18 cellular contexts compared by ENCODE assay signal in the genomic region with DNA sequence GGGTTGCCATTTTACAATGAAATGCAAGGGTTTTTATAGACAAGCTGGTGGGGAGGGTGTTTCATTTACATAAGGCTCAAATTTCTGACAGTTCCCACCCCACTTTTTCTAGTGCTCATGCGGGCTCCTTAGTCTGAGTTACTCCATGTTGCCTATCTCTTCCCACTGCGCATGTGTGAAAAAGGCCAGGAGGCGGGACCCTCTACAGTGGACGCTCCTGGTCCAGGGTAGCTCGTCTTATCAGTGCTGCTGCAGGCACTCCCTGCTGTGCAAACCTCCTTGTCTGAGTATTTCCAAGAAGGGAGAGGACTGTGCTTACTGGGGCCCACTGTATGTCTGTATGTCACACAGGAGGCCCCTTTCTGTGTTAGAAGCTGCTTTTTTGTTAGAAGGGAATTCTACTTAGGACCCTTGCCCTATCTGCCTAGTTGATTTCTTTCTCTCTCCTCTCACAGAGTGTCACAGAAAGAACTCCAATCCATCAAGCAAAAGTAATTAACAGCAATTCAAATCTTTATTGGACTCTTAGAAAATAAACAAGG. TPM values are rescaled to one million over a fixed set of nuclear protein-coding genes. Genes with fewer than 3 reads are reported as not detected.
DNase-seq lines count a peak whose midpoint lies in the region; ATAC-seq, FAIRE-seq and TF ChIP-seq lines count a peak whose summit lies in the region.
"Had no signal": no experiment of that assay in that cellular context is flagged by ENCODE, and none has a peak within 500 bp of the region (broad histone marks: within the 10 kb centered on the region; RNA-seq: fewer than 3 reads in every experiment).

No MANE protein-coding gene starts in this region.

- no peaks in the 10 kb centered on the region for H3K36me3 ChIP-seq in HepG2 (replicated peaks in 1 of 2; ENCODE audit: control insufficient read depth in 1 of 2, insufficient read depth in 2 of 2, low read length in 2 of 2)
- no peaks in the 10 kb centered on the region for H3K36me3 ChIP-seq in right lobe of liver
- no peaks in the 10 kb centered on the region for H3K36me3 ChIP-seq in mammary epithelial cell (ENCODE audit: insufficient read depth, low read length)
- no peaks in the 10 kb centered on the region for H3K36me3 ChIP-seq in gastroesophageal sphincter
- H3K36me3 ChIP-seq: heart right ventricle, thyroid gland had no signal

- TF ChIP-seq EP300 in HepG2 (IDR thresholded peaks at IDR 0.05; ENCODE audit: low read depth in 2 of 2, low read length in 2 of 2) (no peak), HepG2 (CRISPR knock-in tag; IDR thresholded peaks at IDR 0.05; ENCODE audit: borderline replicate concordance) (no peak), gastroesophageal sphincter (IDR thresholded peaks at IDR 0.05) (no peak)

- H3K27me3 Mint-ChIP-seq in endothelial cell (ENCODE audit: unreplicated experiment) (no peaks in the 10 kb centered on the region), neural crest cell (ENCODE audit: low read depth) (no peaks in the 10 kb centered on the region)

- 4% methylated on average over 4 of the region's 5 CpGs for WGBS in HepG2 (ENCODE audit: low lambda C conversion rate)
- WGBS in right lobe of liver (ENCODE audit: insufficient coverage, low coverage, low lambda C conversion rate, missing lambda C conversion rate), result 17% methylated on average over 3 of the region's 5 CpGs
- WGBS in mammary epithelial cell (ENCODE audit: low coverage, missing lambda C conversion rate), result 71% methylated on average over 5 of the region's 5 CpGs
- WGBS in gastroesophageal sphincter (ENCODE audit: low coverage in 1 of 2), 2 donors, result 58% methylated on average over 4 of the region's 5 CpGs; no CpG with 5 or more reads in 1 of the 2 donors

- TF ChIP-seq POLR2A in HepG2 (IDR thresholded peaks at IDR 0.05; ENCODE audit: insufficient read depth in 1 of 2, low read depth in 2 of 2, low read length in 2 of 2), result no peak
- no peak for TF ChIP-seq POLR2A in right lobe of liver (IDR thresholded peaks at IDR 0.05)
- no peak for TF ChIP-seq POLR2A in gastroesophageal sphincter (IDR thresholded peaks at IDR 0.05)

- H3K36me3 Mint-ChIP-seq in endothelial cell (ENCODE audit: low read depth, unreplicated experiment) (no peaks in the 10 kb centered on the region), neural crest cell (ENCODE audit: low read depth) (no peaks in the 10 kb centered on the region)

- peak; percentile 1 for DNase-seq in HepG2 (ENCODE audit: low spot score)
- DNase-seq in right lobe of liver, result no peak
- DNase-seq in endothelial cell (ENCODE audit: low spot score), result peak; percentile 6
- peak; percentile 14 for DNase-seq in neural crest cell (ENCODE audit: low read depth, low spot score)
- DNase-seq in putamen (ENCODE audit: low spot score), result no peak
- no peak for DNase-seq in mammary epithelial cell
- DNase-seq: activated B cell treated with CpG ODN at 0.5 μM for 24 hours; activated CD8-positive, alpha-beta memory T cell treated with anti-CD3 and anti-CD28 coated beads for 24 hours; dorsolateral prefrontal cortex; heart right ventricle; thyroid gland had no signal

- no peak for ATAC-seq in HepG2
- no peak for ATAC-seq in right lobe of liver
- ATAC-seq in GM21526 (IDR thresholded peaks at IDR 0.05; ENCODE audit: low FRiP score, unreplicated experiment), result no peak
- ATAC-seq in gastroesophageal sphincter, result no peak
- ATAC-seq: A549; activated T-helper 17 cell treated with anti-CD3 and anti-CD28 coated beads, Interleukin-2, amount 50 U/mL, for 72 hours; heart right ventricle had no signal

- H3K9ac ChIP-seq in HepG2 (ENCODE audit: insufficient read depth, low read depth, low read length), result no peak overlapping the region
- H3K9ac ChIP-seq in mammary epithelial cell (ENCODE audit: insufficient read depth, low read length), result no peak overlapping the region
- H3K9ac ChIP-seq: KMS-11 had no signal

- CTCF ChIA-PET in HepG2 (lab: Yijun Ruan, JAX; ENCODE audit: low intra/inter-chr PET ratio, low total read pairs) (no interaction called here), mammary epithelial cell (lab: Charles Lee; ENCODE audit: low non-redundant PET) (no interaction called here)

- intact Hi-C loops in HepG2 (cut with micrococcal nuclease; ENCODE audit: unreplicated experiment), result no loop called here
- intact Hi-C loops in right lobe of liver (cut with DNase I), result no loop called here
- intact Hi-C loops in mammary epithelial cell (cut with micrococcal nuclease), result no loop called here

- in situ Hi-C loops in HepG2 (cut with HindIII; ENCODE audit: extremely low pct_ligation_motif_present, low pct_unique_long_range_greater_than_20kb), result no loop called here
- in situ Hi-C loops in mammary epithelial cell (cut with MboI; ENCODE audit: low sequenced_read_pairs in 2 of 2), result no loop called here

- no peaks in the 10 kb centered on the region for H3K79me2 ChIP-seq in HepG2 (ENCODE audit: insufficient read depth, low read length)
- H3K79me2 ChIP-seq in mammary epithelial cell (ENCODE audit: insufficient read depth, low read length), result no peaks in the 10 kb centered on the region

- H3K27ac ChIP-seq in HepG2 (ENCODE audit: extremely low read length, insufficient read depth, low read length) (no peak overlapping the region), right lobe of liver (no peak overlapping the region), mammary epithelial cell (ENCODE audit: insufficient read depth, low read depth, low read length) (no peak overlapping the region), gastroesophageal sphincter (no peak overlapping the region)
- H3K27ac ChIP-seq: A549, C4-2B, dorsolateral prefrontal cortex, heart right ventricle, KMS-11, thyroid gland had no signal

- H3K4me3 ChIP-seq in HepG2 (replicated peaks in 1 of 3; ENCODE audit: insufficient read depth in 1 of 3, low read depth in 2 of 3, low read length in 3 of 3) (no peak overlapping the region), right lobe of liver (no peak overlapping the region), mammary epithelial cell (replicated peaks in 1 of 3; ENCODE audit: insufficient read depth in 1 of 3, low read depth in 2 of 3, low read length in 3 of 3) (no peak overlapping the region), gastroesophageal sphincter (no peak overlapping the region)
- H3K4me3 ChIP-seq: A549, dorsolateral prefrontal cortex, heart right ventricle, thyroid gland had no signal

- no peak overlapping the region for H3K27ac Mint-ChIP-seq in endothelial cell (ENCODE audit: unreplicated experiment)
- H3K27ac Mint-ChIP-seq in neural crest cell (ENCODE audit: unreplicated experiment), result no peak overlapping the region
- H3K27ac Mint-ChIP-seq: activated B cell treated with CpG ODN at 0.5 μM for 24 hours; activated T-helper 17 cell treated with anti-CD3 and anti-CD28 coated beads, Interleukin-2, amount 50 U/mL, for 72 hours had no signal

- TF ChIP-seq CTCF in HepG2 (CRISPR knock-in tag; IDR thresholded peaks at IDR 0.05) (no peak), right lobe of liver (IDR thresholded peaks at IDR 0.05) (no peak), endothelial cell (IDR thresholded peaks at IDR 0.05; ENCODE audit: unreplicated experiment) (no peak), neural crest cell (conservative IDR thresholded peaks at IDR 0.05) (no peak), mammary epithelial cell (conservative IDR thresholded peaks at IDR 0.05 in 1 of 2, IDR thresholded peaks at IDR 0.05 in 1 of 2; ENCODE audit: extremely low read depth in 1 of 2, insufficient read depth in 1 of 2, low read depth in 1 of 2, low read length in 2 of 2) (no peak), gastroesophageal sphincter (IDR thresholded peaks at IDR 0.05) (no peak)

- no peaks in the 10 kb centered on the region for H3K27me3 ChIP-seq in HepG2 (ENCODE audit: control insufficient read depth in 1 of 2, insufficient read depth in 2 of 2, low read length in 2 of 2)
- H3K27me3 ChIP-seq in right lobe of liver, result no peaks in the 10 kb centered on the region
- H3K27me3 ChIP-seq in mammary epithelial cell (ENCODE audit: insufficient read depth, low read length), result peaks cover 1% of the 10 kb centered on the region
- no peaks in the 10 kb centered on the region for H3K27me3 ChIP-seq in gastroesophageal sphincter
- H3K27me3 ChIP-seq: thyroid gland had no signal

- H3K4me1 Mint-ChIP-seq in endothelial cell (ENCODE audit: unreplicated experiment), result peaks cover 14% of the 10 kb centered on the region
- H3K4me1 Mint-ChIP-seq in neural crest cell, result peaks cover 22% of the 10 kb centered on the region
- H3K4me1 Mint-ChIP-seq: activated B cell treated with CpG ODN at 0.5 μM for 24 hours; activated T-helper 17 cell treated with anti-CD3 and anti-CD28 coated beads, Interleukin-2, amount 50 U/mL, for 72 hours had no signal

- no peak for FAIRE-seq in HepG2 (lab: Jason Lieb, UNC)
- FAIRE-seq: A549, H1 had no signal

- BruUV-seq in HepG2 (replicated peaks; lab: Mats Ljungman, UMichigan) (no TSS peak), mammary epithelial cell (replicated peaks; lab: Mats Ljungman, UMichigan) (no TSS peak)

- H4K20me1 ChIP-seq in HepG2 (ENCODE audit: insufficient read depth, low read length) (no peaks in the 10 kb centered on the region), mammary epithelial cell (ENCODE audit: insufficient read depth, low read length) (no peaks in the 10 kb centered on the region)

- H3K4me1 ChIP-seq in HepG2 (ENCODE audit: insufficient read depth, low read length) (no peaks in the 10 kb centered on the region), right lobe of liver (no peaks in the 10 kb centered on the region), mammary epithelial cell (ENCODE audit: insufficient read depth, low read length) (no peaks in the 10 kb centered on the region), gastroesophageal sphincter (no peaks in the 10 kb centered on the region)
- H3K4me1 ChIP-seq: A549, heart right ventricle, thyroid gland had no signal

- H3K4me3 Mint-ChIP-seq in endothelial cell (ENCODE audit: unreplicated experiment) (no peak overlapping the region), neural crest cell (peak overlapping the region; percentile 12)
- H3K4me3 Mint-ChIP-seq: activated B cell treated with CpG ODN at 0.5 μM for 24 hours; activated T-helper 17 cell treated with anti-CD3 and anti-CD28 coated beads, Interleukin-2, amount 50 U/mL, for 72 hours had no signal

- H3K9me3 Mint-ChIP-seq in endothelial cell (ENCODE audit: unreplicated experiment), result no peaks in the 10 kb centered on the region
- no peaks in the 10 kb centered on the region for H3K9me3 Mint-ChIP-seq in neural crest cell
- H3K9me3 Mint-ChIP-seq: activated B cell treated with CpG ODN at 0.5 μM for 24 hours; activated T-helper 17 cell treated with anti-CD3 and anti-CD28 coated beads, Interleukin-2, amount 50 U/mL, for 72 hours had no signal

- TF ChIP-seq RAD21 in HepG2 (CRISPR knock-in tag; IDR thresholded peaks at IDR 0.05), result no peak

- POLR2A ChIA-PET in HepG2 (lab: Yijun Ruan, JAX), result no interaction called here

- H3K9me3 ChIP-seq in HepG2 (ENCODE audit: low read length) (no peaks in the 10 kb centered on the region), right lobe of liver (no peaks in the 10 kb centered on the region), mammary epithelial cell (replicated peaks; ENCODE audit: insufficient read depth, low read length) (no peaks in the 10 kb centered on the region), gastroesophageal sphincter (no peaks in the 10 kb centered on the region)
- H3K9me3 ChIP-seq: A549, heart right ventricle, thyroid gland had no signal

- dilution Hi-C loops in mammary epithelial cell (cut with HindIII; ENCODE audit: low sequenced_read_pairs), result no loop called here

- H2AFZ ChIP-seq in HepG2 (ENCODE audit: low read length) (no peak overlapping the region), mammary epithelial cell (ENCODE audit: low read depth, low read length) (no peak overlapping the region)

- H3K4me2 ChIP-seq in HepG2 (ENCODE audit: low read depth, low read length) (no peak overlapping the region), mammary epithelial cell (ENCODE audit: insufficient read depth, low read depth, low read length) (no peak overlapping the region)
- H3K4me2 ChIP-seq: A549, KMS-11 had no signal

RNA-seq across cellular contexts. Expression of a gene that starts 34.1 kb away (rescaled TPM):
- not detected in 2 replicates for total RNA-seq in HepG2 (2016; rRNA removed; fragmentation: Illumina TruSeq; extraction: Trizol)
- total RNA-seq in HepG2 (2016; cell fraction: cytosol; rRNA removed; fragmentation: Illumina TruSeq; extraction: Trizol; ENCODE audit: low read depth), result not detected in 2 replicates
- not detected in 2 replicates for total RNA-seq in HepG2 (2016; cell fraction: insoluble cytoplasmic fraction; rRNA removed; fragmentation: Illumina TruSeq; extraction: Trizol)
- total RNA-seq in HepG2 (2016; cell fraction: membrane; rRNA removed; fragmentation: Illumina TruSeq; extraction: Trizol), result not detected in 2 replicates
- total RNA-seq in HepG2 (2016; cell fraction: nucleus; rRNA removed; fragmentation: Illumina TruSeq; extraction: Trizol), result not detected in 2 replicates
- not detected in 2 replicates for polyA plus RNA-seq in HepG2 (2011; rRNA removed)
- not detected in 2 replicates for polyA plus RNA-seq in HepG2 (2011; cell fraction: cytosol; rRNA removed)
- polyA plus RNA-seq in HepG2 (2011; cell fraction: nucleus; rRNA removed), result not detected in 2 replicates
- not detected in 2 replicates for polyA plus RNA-seq in HepG2 (2012)
- not detected in 2 replicates for polyA plus RNA-seq in HepG2 (2016; cell fraction: cytosol; fragmentation: Illumina TruSeq; extraction: Trizol; ENCODE audit: low read depth)
- not detected in 2 replicates for polyA plus RNA-seq in HepG2 (2016; cell fraction: insoluble cytoplasmic fraction; fragmentation: Illumina TruSeq; extraction: Trizol; ENCODE audit: low read depth)
- polyA plus RNA-seq in HepG2 (2016; cell fraction: membrane; fragmentation: Illumina TruSeq; extraction: Trizol; ENCODE audit: low read depth), result not detected in 2 replicates
- not detected in 2 replicates for polyA plus RNA-seq in HepG2 (2016; cell fraction: nucleus; fragmentation: Illumina TruSeq; extraction: Trizol; ENCODE audit: insufficient read depth, low read depth)
- polyA minus RNA-seq in HepG2 (2011; rRNA and poly(A)+ RNA removed; ENCODE audit: low replicate concordance), result not detected in 2 replicates
- polyA minus RNA-seq in HepG2 (2011; cell fraction: cytosol; rRNA and poly(A)+ RNA removed), result not detected in 2 replicates
- not detected in 2 replicates for polyA minus RNA-seq in HepG2 (2011; cell fraction: nucleus; rRNA and poly(A)+ RNA removed)
- total RNA-seq in right lobe of liver, result 1 to 10 TPM; 1.4 to 3.2 (median 2.6) TPM
- total RNA-seq in endothelial cell (ENCODE audit: unreplicated experiment), result 46.8 TPM
- total RNA-seq in neural crest cell, result 19.4 and 22.0 TPM in 2 replicates
- 1 to 10 TPM in 1 of 2 donors, not detected in 1; 1.7 TPM for total RNA-seq in mammary epithelial cell
- polyA plus RNA-seq in mammary epithelial cell, result 0.03 TPM
- polyA minus RNA-seq in mammary epithelial cell, result not detected
- 10 to 100 TPM in 1 of 4 donors, 1 to 10 TPM in 3; 2.8 to 10.6 (median 3.3) TPM for total RNA-seq in gastroesophageal sphincter

Comparison
In these comparisons a context has a peak if more than half of its experiments do, and no peak if none do; other contexts are left out.
1. DNase-seq: peak in HepG2 (single experiment), endothelial cell (single experiment) and neural crest cell (single experiment); none in right lobe of liver (0 of 3), putamen (single experiment) and mammary epithelial cell (single experiment).